In genomic region chr18:8780227-8780626, GRCh38 we compare ENCODE assay signal across 20 cellular contexts.
A peak's percentile ranks its signal among the peaks of the same experiment; 100 is the strongest.
DNase-seq lines count a peak whose midpoint lies in the region; ATAC-seq, FAIRE-seq and TF ChIP-seq lines count a peak whose summit lies in the region.
"Had no signal": no experiment of that assay in that cellular context is flagged by ENCODE, and none has a peak within 500 bp of the region (broad histone marks: within the 10 kb centered on the region; RNA-seq: fewer than 3 reads in every experiment).

No MANE protein-coding gene starts in this region.

- H3K36me3 ChIP-seq in pancreas (no peaks in the 10 kb centered on the region), testis (ENCODE audit: low read depth, missing control alignments) (no peaks in the 10 kb centered on the region), heart right ventricle (peaks cover 0 to 11% (median 0%) of the 10 kb centered on the region in 9 donors), endodermal cell (ENCODE audit: control insufficient read depth, insufficient read depth, low read length) (no peaks in the 10 kb centered on the region)

- H3K4me1 ChIP-seq in pancreas (no peaks in the 10 kb centered on the region), testis (peaks cover 31% of the 10 kb centered on the region), heart right ventricle (no peaks in the 10 kb centered on the region), endodermal cell (ENCODE audit: control insufficient read depth, insufficient read depth, low read length) (peaks cover 7% of the 10 kb centered on the region)

- H3K36me3 Mint-ChIP-seq in endodermal cell (ENCODE audit: low read depth) = peaks cover 5% of the 10 kb centered on the region
- no peaks in the 10 kb centered on the region for H3K36me3 Mint-ChIP-seq in naive thymus-derived CD8-positive, alpha-beta T cell

- no peak overlapping the region for H3K27ac ChIP-seq in pancreas
- H3K27ac ChIP-seq in testis = no peak overlapping the region
- no peak overlapping the region for H3K27ac ChIP-seq in heart right ventricle
- H3K27ac ChIP-seq in endodermal cell (ENCODE audit: low read depth, low read length) = no peak overlapping the region
- H3K27ac ChIP-seq: PC-9 had no signal

- no peak for TF ChIP-seq CTCF in pancreas (IDR thresholded peaks at IDR 0.05)
- TF ChIP-seq CTCF in testis (IDR thresholded peaks at IDR 0.05) = no peak
- no peak for TF ChIP-seq CTCF in heart right ventricle (IDR thresholded peaks at IDR 0.05)
- no peak for TF ChIP-seq CTCF in endodermal cell (conservative IDR thresholded peaks at IDR 0.05)

- no peak overlapping the region for H3K4me3 Mint-ChIP-seq in endodermal cell
- no peak overlapping the region for H3K4me3 Mint-ChIP-seq in naive thymus-derived CD8-positive, alpha-beta T cell
- H3K4me3 Mint-ChIP-seq: CD4-positive, alpha-beta T cell; HFFc6 had no signal

- H3K4me3 ChIP-seq in pancreas (no peak overlapping the region), testis (no peak overlapping the region), heart right ventricle (no peak overlapping the region), endodermal cell (ENCODE audit: low read length) (no peak overlapping the region)
- H3K4me3 ChIP-seq: PC-9 had no signal

- 43 to 46% methylated on average over 6 of the region's 6 CpGs for WGBS in pancreas, 2 donors
- 59 to 76% methylated on average over 4 to 6 of the region's 6 CpGs for WGBS in testis, 2 donors
- 79 to 86% methylated on average over 6 of the region's 6 CpGs for WGBS in heart right ventricle, 2 donors
- 86 to 89% methylated on average over 1 to 6 of the region's 6 CpGs for WGBS in endodermal cell (ENCODE audit: insufficient coverage in 1 of 2, insufficient read length in 1 of 2), 2 experiments

- peak; percentile 37 for DNase-seq in NCI-H69 (lab: John Stamatoyannopoulos, UW)
- DNase-seq in islet precursor cell = peak; percentile 82
- DNase-seq in pancreas = peak in 4 of 6 donors; percentile 40 to 64 (median 60)
- peak; percentile 53 for DNase-seq in testis
- no peak for DNase-seq in heart right ventricle
- no peak for DNase-seq in endodermal cell
- no peak for DNase-seq in naive thymus-derived CD8-positive, alpha-beta T cell
- DNase-seq: AML-193; CD4-positive, alpha-beta T cell; EL; HFFc6; NCI-H1048; NCI-H1436 treated with DMSO at 0.1 percent for 48 hours; NCI-H2029 treated with DMSO at 0.1 percent for 48 hours; NCI-H2171 treated with DMSO at 0.1 percent for 48 hours; NCI-H446 treated with DMSO at 0.1 percent for 48 hours; PC-9 had no signal

- POLR2A ChIA-PET in naive thymus-derived CD8-positive, alpha-beta T cell (lab: Charles Lee) = no interaction called here

- FAIRE-seq in pancreas (lab: Jason Lieb, UNC) = no peak
- FAIRE-seq: GM19239, H54, HepG2 had no signal

- H3K4me1 Mint-ChIP-seq in endodermal cell = peaks cover 33% of the 10 kb centered on the region
- H3K4me1 Mint-ChIP-seq in naive thymus-derived CD8-positive, alpha-beta T cell = peaks cover 0 to 2% (median 0%) of the 10 kb centered on the region in 4 donors

- no peak overlapping the region for H3K9ac ChIP-seq in endodermal cell (ENCODE audit: extremely low read depth, low read length, poor library complexity, severe bottlenecking)

- intact Hi-C loops in pancreas (cut with DNase I) = no loop called here
- intact Hi-C loops in testis (cut with DNase I; ENCODE audit: low total_unique reads) = no loop called here
- intact Hi-C loops in heart right ventricle (cut with DNase I) = loop anchor here in 1 of 10 donors (5.0 kb wide), 1 partner anchor 52 kb away; no protein-coding TSS in a partner anchor

- H3K27me3 Mint-ChIP-seq in endodermal cell (ENCODE audit: insufficient read depth) = peaks cover 6% of the 10 kb centered on the region
- H3K27me3 Mint-ChIP-seq in naive thymus-derived CD8-positive, alpha-beta T cell = peaks cover 0 to 6% (median 0%) of the 10 kb centered on the region in 5 donors

- H3K9me3 ChIP-seq in pancreas = no peaks in the 10 kb centered on the region
- no peaks in the 10 kb centered on the region for H3K9me3 ChIP-seq in testis
- no peaks in the 10 kb centered on the region for H3K9me3 ChIP-seq in heart right ventricle
- H3K9me3 ChIP-seq in endodermal cell (ENCODE audit: control insufficient read depth, low read length) = no peaks in the 10 kb centered on the region

- ATAC-seq in pancreas = peak; percentile 73 to 87 (median 79)
- no peak for ATAC-seq in heart right ventricle
- ATAC-seq in naive thymus-derived CD8-positive, alpha-beta T cell = no peak
- ATAC-seq: HepG2 had no signal

- H3K27ac Mint-ChIP-seq in endodermal cell = no peak overlapping the region
- no peak overlapping the region for H3K27ac Mint-ChIP-seq in naive thymus-derived CD8-positive, alpha-beta T cell
- H3K27ac Mint-ChIP-seq: CD4-positive, alpha-beta T cell had no signal

- H3K9me3 Mint-ChIP-seq in endodermal cell = no peaks in the 10 kb centered on the region
- no peaks in the 10 kb centered on the region for H3K9me3 Mint-ChIP-seq in naive thymus-derived CD8-positive, alpha-beta T cell
- H3K9me3 Mint-ChIP-seq: CD4-positive, alpha-beta T cell; HFFc6 had no signal

- no peak for TF ChIP-seq POLR2A in testis (IDR thresholded peaks at IDR 0.05)

- H3K27me3 ChIP-seq in pancreas (no peaks in the 10 kb centered on the region), testis (no peaks in the 10 kb centered on the region), heart right ventricle (no peaks in the 10 kb centered on the region), endodermal cell (ENCODE audit: control insufficient read depth, insufficient read depth, low read length, poor library complexity, severe bottlenecking) (no peaks in the 10 kb centered on the region)

Comparison
In these comparisons a context has a peak if more than half of its experiments do, and no peak if none do; other contexts are left out.
1. DNase-seq: peak in NCI-H69 (single experiment), islet precursor cell (single experiment), pancreas (4 of 6) and testis (single experiment); none in heart right ventricle (0 of 2), endodermal cell (single experiment) and naive thymus-derived CD8-positive, alpha-beta T cell (0 of 10).
2. ATAC-seq: peak in pancreas (4 of 4); none in heart right ventricle (0 of 8) and naive thymus-derived CD8-positive, alpha-beta T cell (0 of 2).